Comparison of ENCODE assay signal across 30 cellular contexts in the genomic region with DNA sequence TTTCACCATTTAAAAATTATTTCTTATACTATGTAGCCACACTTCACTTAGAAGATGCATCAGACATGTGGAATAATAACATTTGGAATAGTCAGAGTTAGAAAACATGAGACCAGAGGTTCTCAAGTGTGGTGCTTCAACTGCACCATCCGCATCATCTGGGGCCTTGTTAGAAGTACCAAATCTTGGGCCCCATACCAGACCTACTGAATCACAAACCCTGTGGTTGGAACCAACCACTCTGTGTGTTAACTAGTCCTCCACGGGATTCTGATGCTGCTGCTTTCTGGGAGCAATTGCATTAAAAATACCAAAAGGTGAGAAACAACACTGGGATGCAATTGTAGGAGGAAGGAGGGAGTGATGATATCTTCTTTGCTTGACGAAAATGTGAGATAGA.
A peak's percentile ranks its signal among the peaks of the same experiment; 100 is the strongest.
DNase-seq lines count a peak whose midpoint lies in the region; ATAC-seq and TF ChIP-seq lines count a peak whose summit lies in the region.
"Had no signal": no experiment of that assay in that cellular context is flagged by ENCODE, and none has a peak within 500 bp of the region (broad histone marks: within the 10 kb centered on the region; RNA-seq: fewer than 3 reads in every experiment).

No MANE protein-coding gene starts in this region.

- H3K4me3 ChIP-seq in fibroblast of lung (replicated peaks in 1 of 4; ENCODE audit: control extremely low read depth in 1 of 4, insufficient read depth in 1 of 4, low read depth in 3 of 4, low read length in 4 of 4) (no peak overlapping the region), gastrocnemius medialis (no peak overlapping the region)
- H3K4me3 ChIP-seq: A549, ascending aorta, BLaER1, gastroesophageal sphincter, mucosa of descending colon had no signal

- no peak for TF ChIP-seq POLR2A in gastrocnemius medialis (IDR thresholded peaks at IDR 0.05)

- DNase-seq in Daoy (ENCODE audit: low read depth) (peak; percentile 2), M059J (ENCODE audit: low read depth) (peak; percentile 85), fibroblast of lung (ENCODE audit: low read depth in 2 of 2) (peak; percentile 22 to 72), non-pigmented ciliary epithelial cell (ENCODE audit: low read depth) (peak; percentile 35), NCI-H2107 treated with DMSO at 0.1 percent for 48 hours (lab: John Stamatoyannopoulos, UW; ENCODE audit: unreplicated experiment) (no peak), G401 (ENCODE audit: low spot score) (no peak), gastrocnemius medialis (no peak)
- DNase-seq: activated B cell treated with CpG ODN at 0.5 μM for 24 hours; activated CD4-positive, alpha-beta T cell treated with anti-CD3 and anti-CD28 coated beads, Interleukin-2, amount 50 U/mL, for 4 hours; activated CD8-positive, alpha-beta memory T cell treated with anti-CD3 and anti-CD28 coated beads, Interleukin-2, amount 50 U/mL, for 4 hours; cerebellar nuclear complex; COR-L47; DMS79 treated with DMSO at 0.1 percent for 48 hours; H7; islet precursor cell; mucosa of descending colon; NCI-H1436; NCI-H510A treated with DMSO at 0.1 percent for 48 hours; NK-92 treated with Interleukin-12 subunit alpha and Interleukin-12 subunit beta, amount 100 ng/mL, for 24 hours; SIG-M5; stimulated activated CD8-positive, alpha-beta memory T cell treated with anti-CD3 and anti-CD28 coated beads, Interleukin-4, amount 100 ng/mL, for 48 hours; SW 1271; T1000 had no signal

- no peaks in the 10 kb centered on the region for H3K79me2 ChIP-seq in fibroblast of lung (ENCODE audit: control insufficient read depth, insufficient read depth, low read length)

- no peak overlapping the region for H3K9ac ChIP-seq in fibroblast of lung (ENCODE audit: insufficient read depth, low read length)
- H3K9ac ChIP-seq: BLaER1 had no signal

- H3K9me3 ChIP-seq in fibroblast of lung (ENCODE audit: control insufficient read depth, insufficient read depth, low read depth, low read length) = no peaks in the 10 kb centered on the region
- no peaks in the 10 kb centered on the region for H3K9me3 ChIP-seq in gastrocnemius medialis
- H3K9me3 ChIP-seq: A549, ascending aorta, BLaER1, gastroesophageal sphincter, mucosa of descending colon had no signal

- ATAC-seq in GM19328 (IDR thresholded peaks at IDR 0.05; ENCODE audit: unreplicated experiment) (no peak), gastrocnemius medialis (no peak)
- ATAC-seq: A549, gastroesophageal sphincter, mucosa of descending colon, Panc1 had no signal

- H2AFZ ChIP-seq in fibroblast of lung (ENCODE audit: low read length) = no peak overlapping the region

- in situ Hi-C loops in G401 (cut with HindIII; ENCODE audit: low sequenced_read_pairs) (no loop called here), gastrocnemius medialis (cut with MboI; ENCODE audit: low sequenced_read_pairs in 4 of 4) (loop anchor here in 2 of 4 donors (25.0 kb wide), 2 partner anchors 299 to 324 kb away; no protein-coding TSS in a partner anchor)

- H3K4me2 ChIP-seq in fibroblast of lung (ENCODE audit: extremely low read depth, insufficient read depth, low read length) = no peak overlapping the region
- H3K4me2 ChIP-seq: BLaER1 had no signal

- no peaks in the 10 kb centered on the region for H3K27me3 ChIP-seq in fibroblast of lung (ENCODE audit: control insufficient read depth, insufficient read depth, low read length)
- no peaks in the 10 kb centered on the region for H3K27me3 ChIP-seq in gastrocnemius medialis
- H3K27me3 ChIP-seq: ascending aorta, BLaER1, gastroesophageal sphincter had no signal

- no peak overlapping the region for H3K27ac ChIP-seq in fibroblast of lung (ENCODE audit: insufficient read depth, low read length)
- H3K27ac ChIP-seq in gastrocnemius medialis = no peak overlapping the region
- H3K27ac ChIP-seq: ascending aorta, BLaER1, epithelial cell of prostate had no signal

- H3K4me1 ChIP-seq in fibroblast of lung (ENCODE audit: control insufficient read depth, extremely low read depth, insufficient read depth, low read length) (no peaks in the 10 kb centered on the region), gastrocnemius medialis (no peaks in the 10 kb centered on the region)
- H3K4me1 ChIP-seq: BLaER1 had no signal

- H3K36me3 ChIP-seq in fibroblast of lung (ENCODE audit: control insufficient read depth, insufficient read depth, low read length) (no peaks in the 10 kb centered on the region), gastrocnemius medialis (no peaks in the 10 kb centered on the region)
- H3K36me3 ChIP-seq: ascending aorta, BLaER1, gastroesophageal sphincter had no signal

- intact Hi-C loops in gastrocnemius medialis (cut with DNase I; ENCODE audit: low total_unique reads) = no loop called here

- no peaks in the 10 kb centered on the region for H4K20me1 ChIP-seq in fibroblast of lung (ENCODE audit: control insufficient read depth, extremely low read depth, insufficient read depth, low read length)
- H4K20me1 ChIP-seq: BLaER1 had no signal

- TF ChIP-seq CTCF in fibroblast of lung (conservative IDR thresholded peaks at IDR 0.05 in 1 of 2, IDR thresholded peaks at IDR 0.05 in 1 of 2; ENCODE audit: low read depth in 1 of 2, low read length in 2 of 2) (no peak), gastrocnemius medialis (IDR thresholded peaks at IDR 0.05 in 4 of 5, conservative IDR thresholded peaks at IDR 0.05 in 1 of 5) (no peak)

Comparison
In these comparisons a context has a peak if more than half of its experiments do, and no peak if none do; other contexts are left out.
1. DNase-seq: peak in Daoy (single experiment), M059J (single experiment), fibroblast of lung (2 of 2) and non-pigmented ciliary epithelial cell (single experiment); none in NCI-H2107 treated with DMSO at 0.1 percent for 48 hours (single experiment), G401 (single experiment) and gastrocnemius medialis (0 of 2).